9 cellular contexts compared by ENCODE assay signal in the genomic region with DNA sequence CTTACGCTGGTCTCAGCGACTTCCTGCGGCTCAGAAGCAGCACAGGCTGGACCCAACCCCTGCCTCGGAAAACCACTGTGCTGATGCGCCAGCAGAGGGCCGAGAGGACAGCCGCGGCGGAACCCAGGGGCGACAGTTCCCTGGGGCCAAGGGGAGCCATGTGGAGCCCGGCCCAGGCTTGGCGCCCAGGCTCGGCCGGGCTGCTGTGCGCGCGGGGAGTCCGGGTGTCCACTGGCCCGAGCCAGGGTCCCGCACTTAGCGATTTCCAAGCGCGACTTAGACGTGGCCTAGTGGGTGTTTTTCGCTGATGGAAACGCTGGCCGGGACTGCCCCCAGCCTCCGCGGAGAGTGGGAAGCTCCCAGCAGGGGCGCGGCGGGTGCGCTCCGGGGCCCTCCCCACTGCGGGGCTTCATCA. TPM values are rescaled to one million over a fixed set of nuclear protein-coding genes. Genes with fewer than 3 reads are reported as not detected.
A peak's percentile ranks its signal among the peaks of the same experiment; 100 is the strongest.
DNase-seq lines count a peak whose midpoint lies in the region; ATAC-seq, FAIRE-seq and TF ChIP-seq lines count a peak whose summit lies in the region.
"Had no signal": no experiment of that assay in that cellular context is flagged by ENCODE, and none has a peak within 500 bp of the region (broad histone marks: within the 10 kb centered on the region; RNA-seq: fewer than 3 reads in every experiment).

No MANE protein-coding gene starts in this region.

- H3K4me1 Mint-ChIP-seq in stimulated activated effector memory CD8-positive, alpha-beta T cell treated with anti-CD3 and anti-CD28 coated beads, Interleukin-12 subunit alpha, Interleukin-12 subunit beta, amount 100 ng/mL, for 72 hours, result no peaks in the 10 kb centered on the region

- BruUV-seq in endothelial cell of umbilical vein (replicated peaks; lab: Mats Ljungman, UMichigan), result no TSS peak

- intact Hi-C loops in endothelial cell of umbilical vein (cut with micrococcal nuclease), result no loop called here
- intact Hi-C loops in colonic mucosa (cut with DNase I), result no loop called here

- no peak overlapping the region for H3K18ac ChIP-seq in mesendoderm (ENCODE audit: low read length)

- DNase-seq in AG04449 (ENCODE audit: low read depth, low spot score) (no peak), GM23248 (peak; percentile 67), endothelial cell of umbilical vein (ENCODE audit: low read depth, low spot score) (no peak), mesendoderm (peak; percentile 32), NAMALWA (ENCODE audit: low spot score) (no peak), colonic mucosa (no peak)
- DNase-seq in stimulated activated effector memory CD8-positive, alpha-beta T cell treated with anti-CD3 and anti-CD28 coated beads, Interleukin-12 subunit alpha, Interleukin-12 subunit beta, amount 100 ng/mL, for 72 hours (ENCODE audit: low spot score in 2 of 2), result no peak
- DNase-seq: stimulated activated naive CD4-positive, alpha-beta T cell had no signal

- H2BK5ac ChIP-seq in mesendoderm (ENCODE audit: low read length), result no peak overlapping the region

- POLR2A ChIA-PET in AG04449 (lab: Yijun Ruan, JAX), result no interaction called here
- POLR2A ChIA-PET in endothelial cell of umbilical vein (lab: Charles Lee), result no interaction called here

- H4K20me1 ChIP-seq in GM23248 (ENCODE audit: insufficient read depth), result no peaks in the 10 kb centered on the region
- H4K20me1 ChIP-seq in endothelial cell of umbilical vein (replicated peaks; ENCODE audit: control insufficient read depth, extremely low read depth, insufficient read depth, low read length), result no peaks in the 10 kb centered on the region

- no peak overlapping the region for H2BK15ac ChIP-seq in mesendoderm (replicated peaks; ENCODE audit: low read depth)

- H3K27ac ChIP-seq in GM23248 (no peak overlapping the region), endothelial cell of umbilical vein (ENCODE audit: insufficient read depth, low read depth, low read length) (no peak overlapping the region), mesendoderm (ENCODE audit: low read depth, low read length) (no peak overlapping the region), colonic mucosa (no peak overlapping the region)

- H3K9me1 ChIP-seq in endothelial cell of umbilical vein (replicated peaks; ENCODE audit: control insufficient read depth, extremely low read depth, insufficient read depth, low read length), result no peaks in the 10 kb centered on the region

- H4K5ac ChIP-seq in mesendoderm (ENCODE audit: low read length), result no peak overlapping the region

- no peaks in the 10 kb centered on the region for H3K79me1 ChIP-seq in mesendoderm (ENCODE audit: low read length)

- H3K9me3 ChIP-seq in GM23248 (ENCODE audit: low read depth) (no peaks in the 10 kb centered on the region), endothelial cell of umbilical vein (replicated peaks; ENCODE audit: control insufficient read depth, insufficient read depth, low read length) (no peaks in the 10 kb centered on the region), colonic mucosa (no peaks in the 10 kb centered on the region)

- in situ Hi-C loops in GM23248 (cut with MboI), result loop anchor here (25.0 kb wide), 2 partner anchors 970 to 1320 kb away; partner anchors contain the start of gene DEPP1

- H3F3A ChIP-seq in GM23248 (ENCODE audit: insufficient read depth), result no peaks in the 10 kb centered on the region

- H3K4me3 Mint-ChIP-seq in stimulated activated effector memory CD8-positive, alpha-beta T cell treated with anti-CD3 and anti-CD28 coated beads, Interleukin-12 subunit alpha, Interleukin-12 subunit beta, amount 100 ng/mL, for 72 hours, result no peak overlapping the region

- H2BK120ac ChIP-seq in mesendoderm (ENCODE audit: low read depth, low read length), result no peak overlapping the region

- H3K79me2 ChIP-seq in GM23248 (ENCODE audit: insufficient read depth) (no peaks in the 10 kb centered on the region), endothelial cell of umbilical vein (ENCODE audit: control insufficient read depth, insufficient read depth, low read length) (no peaks in the 10 kb centered on the region), mesendoderm (ENCODE audit: control insufficient read depth, insufficient read depth, low read length) (no peaks in the 10 kb centered on the region)

- peaks cover 3% of the 10 kb centered on the region; the same call in 1 of the 2 replicates for H3K4me1 ChIP-seq in GM23248 (ENCODE audit: insufficient read depth)
- H3K4me1 ChIP-seq in endothelial cell of umbilical vein (ENCODE audit: control insufficient read depth, extremely low read depth, insufficient read depth, low read length), result no peaks in the 10 kb centered on the region
- no peaks in the 10 kb centered on the region for H3K4me1 ChIP-seq in mesendoderm (ENCODE audit: control insufficient read depth, low read depth, low read length)
- no peaks in the 10 kb centered on the region for H3K4me1 ChIP-seq in colonic mucosa

- H3K4ac ChIP-seq in mesendoderm (ENCODE audit: low read depth, low read length), result no peak overlapping the region

- dilution Hi-C loops in endothelial cell of umbilical vein (cut with MboI; ENCODE audit: extremely low pct_ligation_motif_present, low sequenced_read_pairs), result no loop called here

- H3K27me3 ChIP-seq in GM23248 (replicated peaks; ENCODE audit: insufficient read depth) (no peaks in the 10 kb centered on the region), endothelial cell of umbilical vein (ENCODE audit: control insufficient read depth in 2 of 2, insufficient read depth in 2 of 2, low read length in 2 of 2) (peaks cover 13 to 18% of the 10 kb centered on the region in 2 experiments), mesendoderm (ENCODE audit: insufficient read depth, low read length, poor library complexity) (no peaks in the 10 kb centered on the region), colonic mucosa (no peaks in the 10 kb centered on the region)

- H3K9me2 ChIP-seq in GM23248 (ENCODE audit: insufficient read depth), result no peaks in the 10 kb centered on the region

- H3K27ac Mint-ChIP-seq in stimulated activated effector memory CD8-positive, alpha-beta T cell treated with anti-CD3 and anti-CD28 coated beads, Interleukin-12 subunit alpha, Interleukin-12 subunit beta, amount 100 ng/mL, for 72 hours, result no peak overlapping the region

- no peak overlapping the region for H2AK5ac ChIP-seq in mesendoderm (ENCODE audit: low read length)

- H3K4me3 ChIP-seq in AG04449 (ENCODE audit: low read depth, low read length) (no peak overlapping the region), GM23248 (peak overlapping the region; percentile 51), endothelial cell of umbilical vein (replicated peaks in 1 of 3; ENCODE audit: insufficient read depth in 1 of 3, low read depth in 1 of 3, low read length in 3 of 3) (no peak overlapping the region), mesendoderm (ENCODE audit: low read length) (no peak overlapping the region), colonic mucosa (no peak overlapping the region)

- peak; percentile 18 for FAIRE-seq in endothelial cell of umbilical vein (lab: Jason Lieb, UNC)

- no peak for TF ChIP-seq POLR2A in endothelial cell of umbilical vein (IDR thresholded peaks at IDR 0.05; ENCODE audit: low read depth, low read length)

- peak overlapping the region; percentile 5 for H3K56ac ChIP-seq in mesendoderm (ENCODE audit: low read length)

- ATAC-seq in stimulated activated effector memory CD8-positive, alpha-beta T cell treated with anti-CD3 and anti-CD28 coated beads, Interleukin-12 subunit alpha, Interleukin-12 subunit beta, amount 100 ng/mL, for 72 hours, result no peak
- ATAC-seq in GM19324 (IDR thresholded peaks at IDR 0.05; ENCODE audit: low FRiP score, unreplicated experiment), result no peak

- H3K36me3 ChIP-seq in GM23248 (ENCODE audit: low read depth) (no peaks in the 10 kb centered on the region), endothelial cell of umbilical vein (ENCODE audit: control insufficient read depth in 2 of 2, extremely low read depth in 1 of 2, insufficient read depth in 2 of 2, low read length in 2 of 2) (no peaks in the 10 kb centered on the region), mesendoderm (ENCODE audit: control insufficient read depth, insufficient read depth, low read length) (no peaks in the 10 kb centered on the region), colonic mucosa (no peaks in the 10 kb centered on the region)

- peak overlapping the region; percentile 80 for H2AFZ ChIP-seq in GM23248
- H2AFZ ChIP-seq in endothelial cell of umbilical vein (ENCODE audit: low read depth, low read length), result peak overlapping the region; percentile 60

- no peak overlapping the region for H3K23ac ChIP-seq in mesendoderm (ENCODE audit: low read length)

- H4K8ac ChIP-seq in mesendoderm (ENCODE audit: low read depth, low read length), result no peak overlapping the region

- H3K36me3 Mint-ChIP-seq in stimulated activated effector memory CD8-positive, alpha-beta T cell treated with anti-CD3 and anti-CD28 coated beads, Interleukin-12 subunit alpha, Interleukin-12 subunit beta, amount 100 ng/mL, for 72 hours, result no peaks in the 10 kb centered on the region

- CTCF ChIA-PET in AG04449 (lab: Yijun Ruan, JAX) (interaction anchor here (0.9 to 2.2 kb wide), 11 partner anchors 9 to 1197 kb away, joined by 3 to 7 read pairs (median 4); no protein-coding TSS in a partner anchor), endothelial cell of umbilical vein (lab: Charles Lee) (interaction anchor here (0.9 to 2.0 kb wide), 2 partner anchors 717 to 719 kb away, joined by 3 to 7 read pairs; partner anchors contain the start of gene CXCL12)

- WGBS in GM23248 (ENCODE audit: low coverage in 1 of 2, low lambda C conversion rate in 2 of 2, missing lambda C conversion rate in 2 of 2), 2 experiments, result 7 to 10% methylated on average over 26 to 35 of the region's 35 CpGs
- no CpG with 5 or more reads among the region's 35 CpGs for WGBS in mesendoderm (ENCODE audit: extremely low coverage, insufficient coverage, low lambda C conversion rate)

- peak overlapping the region; percentile 48; the same call in 1 of the 2 replicates for H3K9ac ChIP-seq in GM23248
- no peak overlapping the region for H3K9ac ChIP-seq in endothelial cell of umbilical vein (replicated peaks; ENCODE audit: extremely low read depth, insufficient read depth, low read length)
- no peak overlapping the region for H3K9ac ChIP-seq in mesendoderm (ENCODE audit: low read length)
- H3K9ac ChIP-seq in colonic mucosa (ENCODE audit: low read depth in 2 of 2, low read length in 2 of 2), result no peak overlapping the region

- TF ChIP-seq CTCF in AG04449 (IDR thresholded peaks at IDR 0.05; ENCODE audit: insufficient read depth, low read length, missing control alignments) (peak; percentile 58), endothelial cell of umbilical vein (IDR thresholded peaks at IDR 0.05; ENCODE audit: extremely low read depth in 1 of 2, insufficient read depth in 1 of 2, low read depth in 1 of 2, low read length in 2 of 2) (peak; percentile 18 to 51), colonic mucosa (IDR thresholded peaks at IDR 0.05) (no peak)

- peaks cover 3% of the 10 kb centered on the region for H3K9me3 Mint-ChIP-seq in stimulated activated effector memory CD8-positive, alpha-beta T cell treated with anti-CD3 and anti-CD28 coated beads, Interleukin-12 subunit alpha, Interleukin-12 subunit beta, amount 100 ng/mL, for 72 hours

- H3K4me2 ChIP-seq in GM23248 (ENCODE audit: unreplicated experiment) (peak overlapping the region; percentile 65), endothelial cell of umbilical vein (ENCODE audit: insufficient read depth, low read length) (peak overlapping the region; percentile 13), mesendoderm (ENCODE audit: low read length) (no peak overlapping the region)

RNA-seq across cellular contexts. Expression of gene ZNF32, which starts 18.6 kb away (rescaled TPM):
- total RNA-seq in GM23248 (2014; rRNA removed; shearing (Covaris generic)), result 24.6 and 32.1 TPM in 2 replicates
- polyA plus RNA-seq in GM23248 (2016; fragmentation: Nextera tagmentation; extraction: Ambion mirVana) (39.7 and 42.1 TPM in 2 replicates), endothelial cell of umbilical vein (11.2 and 12.5 TPM in 2 replicates)
- total RNA-seq in endothelial cell of umbilical vein (14.4 and 14.5 TPM in 2 replicates), colonic mucosa (10 to 100 TPM; 15.7 to 17.7 TPM)
- 21.4 and 27.3 TPM in 2 replicates for polyA plus RNA-seq in endothelial cell of umbilical vein (2011; cell fraction: cytosol; rRNA removed)
- 21.9 and 23.1 TPM in 2 replicates for polyA plus RNA-seq in endothelial cell of umbilical vein (2011; cell fraction: nucleus; rRNA removed)
- polyA plus RNA-seq in endothelial cell of umbilical vein (2012), result 20.2 and 22.7 TPM in 2 replicates
- 5.4 and 7.8 TPM in 2 replicates for polyA minus RNA-seq in endothelial cell of umbilical vein
- polyA minus RNA-seq in endothelial cell of umbilical vein (2011; cell fraction: cytosol; rRNA and poly(A)+ RNA removed), result 2.9 TPM
- polyA minus RNA-seq in endothelial cell of umbilical vein (2011; cell fraction: nucleus; rRNA and poly(A)+ RNA removed), result 4.4 and 5.0 TPM in 2 replicates
- 21.5 TPM for polyA plus RNA-seq in mesendoderm (2013, experiment 1 of 2)
- 22.4 TPM for polyA plus RNA-seq in mesendoderm (2013, experiment 2 of 2)

Comparison
In these comparisons a context has a peak if more than half of its experiments do, and no peak if none do; other contexts are left out.
1. DNase-seq: peak in GM23248 (single experiment) and mesendoderm (single experiment); none in AG04449 (single experiment), endothelial cell of umbilical vein (single experiment), NAMALWA (single experiment), stimulated activated effector memory CD8-positive, alpha-beta T cell treated with anti-CD3 and anti-CD28 coated beads, Interleukin-12 subunit alpha, Interleukin-12 subunit beta, amount 100 ng/mL, for 72 hours (0 of 2) and colonic mucosa (single experiment).